1 cellular context compared by ENCODE assay signal in the genomic region with DNA sequence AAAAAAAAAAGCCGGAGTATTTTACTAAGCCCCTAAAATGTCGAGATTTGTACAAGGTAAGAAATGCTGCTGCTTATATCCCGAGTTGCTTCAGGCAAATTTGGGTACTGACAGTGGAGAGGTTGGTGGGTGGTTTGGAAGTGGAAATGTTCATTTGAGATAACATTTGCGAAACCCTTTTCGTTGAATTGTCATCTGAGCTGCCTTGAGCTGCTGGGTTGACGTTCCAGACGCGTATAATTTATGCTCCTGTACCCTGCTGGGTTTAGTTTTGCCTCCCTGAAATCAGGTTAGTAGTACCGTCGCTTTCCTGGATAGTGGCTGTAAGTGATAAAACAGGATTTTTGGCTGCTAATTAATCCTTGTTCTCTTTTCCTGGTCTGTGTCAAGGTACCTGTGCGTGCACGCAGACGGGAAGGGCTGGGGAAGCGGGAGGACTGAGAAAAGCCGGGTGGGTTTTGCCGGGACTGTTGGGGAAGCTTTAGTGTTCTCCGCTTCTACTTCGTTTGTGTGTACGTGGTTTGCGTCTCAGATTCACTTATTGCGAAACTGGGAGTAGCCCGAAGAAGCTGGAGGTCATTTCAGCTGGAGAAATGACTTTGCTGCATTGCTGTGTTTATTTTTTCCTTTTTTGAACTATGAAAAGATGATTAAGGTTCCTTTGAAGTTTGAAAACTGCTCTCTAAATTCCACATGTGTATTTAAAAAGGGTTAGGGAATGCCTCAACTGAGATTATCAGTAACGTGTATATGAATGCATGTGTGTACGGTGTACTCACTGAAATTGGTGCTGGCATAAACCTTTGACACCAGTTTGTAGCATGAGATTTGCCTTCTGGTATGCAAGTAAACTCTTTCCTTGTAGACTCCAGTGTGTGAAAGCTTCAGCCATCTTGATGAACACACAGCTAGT.
TF ChIP-seq lines count a peak whose summit lies in the region.

No MANE protein-coding gene starts in this region.

TF ChIP-seq in HCT116, 20 proteins besides CTCF, POLR2A, EP300 and RAD21 (continued from another document):
- TF ChIP-seq, protein P1, sequence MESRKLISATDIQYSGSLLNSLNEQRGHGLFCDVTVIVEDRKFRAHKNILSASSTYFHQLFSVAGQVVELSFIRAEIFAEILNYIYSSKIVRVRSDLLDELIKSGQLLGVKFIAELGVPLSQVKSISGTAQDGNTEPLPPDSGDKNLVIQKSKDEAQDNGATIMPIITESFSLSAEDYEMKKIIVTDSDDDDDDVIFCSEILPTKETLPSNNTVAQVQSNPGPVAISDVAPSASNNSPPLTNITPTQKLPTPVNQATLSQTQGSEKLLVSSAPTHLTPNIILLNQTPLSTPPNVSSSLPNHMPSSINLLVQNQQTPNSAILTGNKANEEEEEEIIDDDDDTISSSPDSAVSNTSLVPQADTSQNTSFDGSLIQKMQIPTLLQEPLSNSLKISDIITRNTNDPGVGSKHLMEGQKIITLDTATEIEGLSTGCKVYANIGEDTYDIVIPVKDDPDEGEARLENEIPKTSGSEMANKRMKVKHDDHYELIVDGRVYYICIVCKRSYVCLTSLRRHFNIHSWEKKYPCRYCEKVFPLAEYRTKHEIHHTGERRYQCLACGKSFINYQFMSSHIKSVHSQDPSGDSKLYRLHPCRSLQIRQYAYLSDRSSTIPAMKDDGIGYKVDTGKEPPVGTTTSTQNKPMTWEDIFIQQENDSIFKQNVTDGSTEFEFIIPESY (IDR thresholded peaks at IDR 0.05; ENCODE audit: extremely low read depth, insufficient replicate concordance, low read length), result no peak
TF ChIP-seq in HCT116: peak in this region for 3.
